Comparison of ENCODE assay signal across 8 cellular contexts in genomic region chr1:214550339-214551051, GRCh38. TPM values are rescaled to one million over a fixed set of nuclear protein-coding genes. Genes with fewer than 3 reads are reported as not detected.
DNase-seq lines count a peak whose midpoint lies in the region; ATAC-seq and TF ChIP-seq lines count a peak whose summit lies in the region.
"Had no signal": no experiment of that assay in that cellular context is flagged by ENCODE, and none has a peak within 500 bp of the region (broad histone marks: within the 10 kb centered on the region; RNA-seq: fewer than 3 reads in every experiment).

No MANE protein-coding gene starts in this region.

- no peak for TF ChIP-seq CTCF in WTC11 (IDR thresholded peaks at IDR 0.05)

- POLR2A ChIA-PET in WTC11 (lab: Charles Lee), result interaction anchor here (0.9 to 4.3 kb wide), 10 partner anchors 9 to 218 kb away, joined by 3 to 30 read pairs (median 5); partner anchors contain the start of gene CENPF

- H3K36me3 Mint-ChIP-seq in WTC11, result peaks cover 1% of the 10 kb centered on the region; the same call in 1 of the 2 replicates
- no peaks in the 10 kb centered on the region for H3K36me3 Mint-ChIP-seq in stimulated activated effector memory CD8-positive, alpha-beta T cell treated with anti-CD3 and anti-CD28 coated beads, Interleukin-12 subunit alpha, Interleukin-12 subunit beta, amount 100 ng/mL, for 72 hours

- no peak for DNase-seq in HAP-1 (ENCODE audit: low spot score in 2 of 2)
- DNase-seq in WTC11 (ENCODE audit: low spot score), result no peak
- DNase-seq in stimulated activated effector memory CD8-positive, alpha-beta T cell treated with anti-CD3 and anti-CD28 coated beads, Interleukin-12 subunit alpha, Interleukin-12 subunit beta, amount 100 ng/mL, for 72 hours (ENCODE audit: low spot score in 2 of 2), result no peak
- no peak for DNase-seq in NCI-H226
- DNase-seq in NCI-H1930 (lab: John Stamatoyannopoulos, UW), result no peak
- DNase-seq: activated CD4-positive, CD25-positive, alpha-beta regulatory T cell treated with anti-CD3 and anti-CD28 coated beads, Interleukin-2, amount 50 U/mL, for 72 hours had no signal

- H3K4me1 Mint-ChIP-seq in WTC11, result peaks cover 57% of the 10 kb centered on the region
- peaks cover 5% of the 10 kb centered on the region for H3K4me1 Mint-ChIP-seq in stimulated activated effector memory CD8-positive, alpha-beta T cell treated with anti-CD3 and anti-CD28 coated beads, Interleukin-12 subunit alpha, Interleukin-12 subunit beta, amount 100 ng/mL, for 72 hours

- no peaks in the 10 kb centered on the region for H3K9me3 Mint-ChIP-seq in WTC11
- no peaks in the 10 kb centered on the region for H3K9me3 Mint-ChIP-seq in stimulated activated effector memory CD8-positive, alpha-beta T cell treated with anti-CD3 and anti-CD28 coated beads, Interleukin-12 subunit alpha, Interleukin-12 subunit beta, amount 100 ng/mL, for 72 hours

- H3K9ac ChIP-seq in iPS-15b (ENCODE audit: low read depth, low read length), result peak overlapping the region; percentile 96

- no peaks in the 10 kb centered on the region for H3K27me3 Mint-ChIP-seq in WTC11 (ENCODE audit: low read depth)

- no peaks in the 10 kb centered on the region for H3K27me3 ChIP-seq in HAP-1 (ENCODE audit: low read depth)
- H3K27me3 ChIP-seq in iPS-15b (ENCODE audit: control insufficient read depth, insufficient read depth, low read length), result no peaks in the 10 kb centered on the region

- H3K4me1 ChIP-seq in HAP-1 (peaks cover 25% of the 10 kb centered on the region), iPS-15b (ENCODE audit: control insufficient read depth, insufficient read depth, low read length) (peaks cover 12% of the 10 kb centered on the region)

- peaks cover 3% of the 10 kb centered on the region; the same call in 1 of the 2 replicates for H3K36me3 ChIP-seq in HAP-1 (replicated peaks)
- H3K36me3 ChIP-seq in iPS-15b (ENCODE audit: control insufficient read depth, insufficient read depth, low read length), result no peaks in the 10 kb centered on the region

- H3K27ac Mint-ChIP-seq in WTC11, result peak overlapping the region; percentile 81
- H3K27ac Mint-ChIP-seq in stimulated activated effector memory CD8-positive, alpha-beta T cell treated with anti-CD3 and anti-CD28 coated beads, Interleukin-12 subunit alpha, Interleukin-12 subunit beta, amount 100 ng/mL, for 72 hours, result no peak overlapping the region

- H3K9me3 ChIP-seq in HAP-1 (no peaks in the 10 kb centered on the region), iPS-15b (ENCODE audit: control insufficient read depth, insufficient read depth, low read length) (no peaks in the 10 kb centered on the region)

- CTCF ChIA-PET in WTC11 (lab: Charles Lee), result interaction anchor here (0.8 to 5.3 kb wide), 9 partner anchors 9 to 218 kb away, joined by 3 to 33 read pairs (median 5); no protein-coding TSS in a partner anchor

- H3K4me3 Mint-ChIP-seq in WTC11, result peak overlapping the region; percentile 82
- H3K4me3 Mint-ChIP-seq in stimulated activated effector memory CD8-positive, alpha-beta T cell treated with anti-CD3 and anti-CD28 coated beads, Interleukin-12 subunit alpha, Interleukin-12 subunit beta, amount 100 ng/mL, for 72 hours, result peak overlapping the region; percentile 45

- in situ Hi-C loops in HAP-1 (cut with MboI; ENCODE audit: low sequenced_read_pairs), result no loop called here

- peak overlapping the region; percentile 95 for H3K4me3 ChIP-seq in HAP-1
- H3K4me3 ChIP-seq in iPS-15b (ENCODE audit: low read depth, low read length), result peak overlapping the region; percentile 90

- ATAC-seq in WTC11 (no peak; the same call in 1 of the 2 replicates), HG03139 (IDR thresholded peaks at IDR 0.05; ENCODE audit: unreplicated experiment) (no peak)
- ATAC-seq in stimulated activated effector memory CD8-positive, alpha-beta T cell treated with anti-CD3 and anti-CD28 coated beads, Interleukin-12 subunit alpha, Interleukin-12 subunit beta, amount 100 ng/mL, for 72 hours, result no peak

TF ChIP-seq in WTC11, 78 proteins besides CTCF, POLR2A, EP300 and RAD21:
- no peak for TF ChIP-seq ZSCAN18 (CRISPR knock-in tag; IDR thresholded peaks at IDR 0.05)
- TF ChIP-seq ZNF232 (CRISPR knock-in tag; IDR thresholded peaks at IDR 0.05), result no peak
- TF ChIP-seq, protein P1, sequence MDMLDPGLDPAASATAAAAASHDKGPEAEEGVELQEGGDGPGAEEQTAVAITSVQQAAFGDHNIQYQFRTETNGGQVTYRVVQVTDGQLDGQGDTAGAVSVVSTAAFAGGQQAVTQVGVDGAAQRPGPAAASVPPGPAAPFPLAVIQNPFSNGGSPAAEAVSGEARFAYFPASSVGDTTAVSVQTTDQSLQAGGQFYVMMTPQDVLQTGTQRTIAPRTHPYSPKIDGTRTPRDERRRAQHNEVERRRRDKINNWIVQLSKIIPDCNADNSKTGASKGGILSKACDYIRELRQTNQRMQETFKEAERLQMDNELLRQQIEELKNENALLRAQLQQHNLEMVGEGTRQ (CRISPR knock-in tag; IDR thresholded peaks at IDR 0.05), result peak; percentile 78
- TF ChIP-seq, protein P2, sequence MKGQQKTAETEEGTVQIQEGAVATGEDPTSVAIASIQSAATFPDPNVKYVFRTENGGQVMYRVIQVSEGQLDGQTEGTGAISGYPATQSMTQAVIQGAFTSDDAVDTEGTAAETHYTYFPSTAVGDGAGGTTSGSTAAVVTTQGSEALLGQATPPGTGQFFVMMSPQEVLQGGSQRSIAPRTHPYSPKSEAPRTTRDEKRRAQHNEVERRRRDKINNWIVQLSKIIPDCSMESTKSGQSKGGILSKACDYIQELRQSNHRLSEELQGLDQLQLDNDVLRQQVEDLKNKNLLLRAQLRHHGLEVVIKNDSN (CRISPR knock-in tag; IDR thresholded peaks at IDR 0.05), result peak; percentile 78
- TF ChIP-seq NR3C1 (CRISPR knock-in tag; conservative IDR thresholded peaks at IDR 0.05; ENCODE audit: low read depth), result no peak
- TF ChIP-seq, protein P3, sequence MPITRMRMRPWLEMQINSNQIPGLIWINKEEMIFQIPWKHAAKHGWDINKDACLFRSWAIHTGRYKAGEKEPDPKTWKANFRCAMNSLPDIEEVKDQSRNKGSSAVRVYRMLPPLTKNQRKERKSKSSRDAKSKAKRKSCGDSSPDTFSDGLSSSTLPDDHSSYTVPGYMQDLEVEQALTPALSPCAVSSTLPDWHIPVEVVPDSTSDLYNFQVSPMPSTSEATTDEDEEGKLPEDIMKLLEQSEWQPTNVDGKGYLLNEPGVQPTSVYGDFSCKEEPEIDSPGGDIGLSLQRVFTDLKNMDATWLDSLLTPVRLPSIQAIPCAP (CRISPR knock-in tag; IDR thresholded peaks at IDR 0.05), result 0 out of 2 replicates have a peak, but pooled peaks have one; percentile 12

RNA-seq across cellular contexts. Expression of gene PTPN14, which starts 0.9 kb away (rescaled TPM):
- total RNA-seq in WTC11 (2021), result 83.3 to 88.4 TPM (median 86.4 TPM) in 3 replicates

RNA-seq across cellular contexts. Expression of gene CENPF, which starts 52.5 kb away (rescaled TPM):
- 137 to 166 TPM (median 143 TPM) in 3 replicates for total RNA-seq in WTC11 (2021)
